10 cellular contexts compared by ENCODE assay signal in the genomic region with DNA sequence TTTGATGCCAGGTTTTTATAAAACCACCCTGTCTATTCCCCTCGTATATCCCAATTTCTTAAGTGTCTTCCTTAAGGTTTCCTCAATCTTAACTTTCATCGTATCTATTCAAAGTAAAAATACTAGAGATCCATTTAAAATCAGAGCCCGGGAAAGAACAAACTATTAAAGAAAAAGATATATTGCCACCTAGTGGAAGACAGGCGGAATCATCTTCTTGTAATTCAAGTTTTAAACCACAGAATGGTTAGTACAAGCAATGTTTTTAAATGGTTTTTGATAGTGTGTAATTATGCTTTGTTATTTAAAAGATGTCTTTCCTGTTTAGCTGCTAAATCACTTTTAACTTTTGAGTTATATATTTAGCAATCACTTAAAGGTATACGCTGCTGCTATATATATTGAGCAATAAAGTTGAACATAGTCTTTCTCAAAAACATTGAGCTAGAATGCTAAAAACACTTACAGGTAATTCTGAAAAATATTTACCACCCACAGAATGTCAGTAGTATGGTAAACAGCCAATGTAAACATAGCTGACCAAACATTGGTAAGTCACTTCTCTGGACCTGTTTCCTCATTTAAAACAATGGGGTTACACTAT. TPM values are rescaled to one million over a fixed set of nuclear protein-coding genes. Genes with fewer than 3 reads are reported as not detected.
A peak's percentile ranks its signal among the peaks of the same experiment; 100 is the strongest.
DNase-seq lines count a peak whose midpoint lies in the region; ATAC-seq and TF ChIP-seq lines count a peak whose summit lies in the region.
"Had no signal": no experiment of that assay in that cellular context is flagged by ENCODE, and none has a peak within 500 bp of the region (broad histone marks: within the 10 kb centered on the region; RNA-seq: fewer than 3 reads in every experiment).

No MANE protein-coding gene starts in this region.

- TF ChIP-seq CTCF in GM10248 (IDR thresholded peaks at IDR 0.05; ENCODE audit: control extremely low read depth, extremely low read depth, low read depth, missing control alignments) (peak; percentile 63), tibial nerve (IDR thresholded peaks at IDR 0.05) (peak; percentile 51 to 68 (median 62))

- WGBS in tibial nerve, 2 donors: 8 to 9% methylated on average over 5 of the region's 5 CpGs

- no peaks in the 10 kb centered on the region for H3K36me3 Mint-ChIP-seq in stimulated activated naive B cell treated with anti-CD40 and anti-IgM and Interleukin-4, amounts not matched to agents 10 μg/mL and 1 μg/mL and 100 μg/mL, for 72 hours
- H3K36me3 Mint-ChIP-seq: naive thymus-derived CD8-positive, alpha-beta T cell; T-cell had no signal

- H3K9me3 Mint-ChIP-seq in stimulated activated naive B cell treated with anti-CD40 and anti-IgM and Interleukin-4, amounts not matched to agents 10 μg/mL and 1 μg/mL and 100 μg/mL, for 72 hours: no peaks in the 10 kb centered on the region
- H3K9me3 Mint-ChIP-seq: naive thymus-derived CD8-positive, alpha-beta T cell; T-cell had no signal

- H3K27ac Mint-ChIP-seq in stimulated activated naive B cell treated with anti-CD40 and anti-IgM and Interleukin-4, amounts not matched to agents 10 μg/mL and 1 μg/mL and 100 μg/mL, for 72 hours: no peak overlapping the region
- H3K27ac Mint-ChIP-seq: naive thymus-derived CD8-positive, alpha-beta T cell; T-cell had no signal

- TF ChIP-seq POLR2A in tibial nerve (IDR thresholded peaks at IDR 0.05): no peak

- no peaks in the 10 kb centered on the region for H3K4me1 Mint-ChIP-seq in stimulated activated naive B cell treated with anti-CD40 and anti-IgM and Interleukin-4, amounts not matched to agents 10 μg/mL and 1 μg/mL and 100 μg/mL, for 72 hours

- H3K4me3 Mint-ChIP-seq in stimulated activated naive B cell treated with anti-CD40 and anti-IgM and Interleukin-4, amounts not matched to agents 10 μg/mL and 1 μg/mL and 100 μg/mL, for 72 hours: no peak overlapping the region
- H3K4me3 Mint-ChIP-seq: naive thymus-derived CD8-positive, alpha-beta T cell; T-cell had no signal

- H3K27me3 Mint-ChIP-seq in stimulated activated naive B cell treated with anti-CD40 and anti-IgM and Interleukin-4, amounts not matched to agents 10 μg/mL and 1 μg/mL and 100 μg/mL, for 72 hours: peaks cover 7 to 10% of the 10 kb centered on the region in 2 donors

- DNase-seq in GM10248 (ENCODE audit: extremely low spot score) (peak; percentile 29), LHCN-M2 (ENCODE audit: low read depth) (peak; percentile 64), SKM-1 (lab: John Stamatoyannopoulos, UW; ENCODE audit: unreplicated experiment) (peak; percentile 15), globus pallidus (ENCODE audit: low spot score) (peak; percentile 55), tibial nerve (ENCODE audit: low spot score in 2 of 2) (no peak)
- DNase-seq in activated T-cell treated with anti-CD3 and anti-CD28 coated beads, Interleukin-2, amount 50 U/mL, for 1 hour: no peak
- no peak for DNase-seq in stimulated activated naive B cell treated with anti-CD40 and anti-IgM and Interleukin-4, amounts not matched to agents 10 μg/mL and 1 μg/mL and 100 μg/mL, for 72 hours
- DNase-seq: T-cell had no signal

- no peak overlapping the region for H3K4me3 ChIP-seq in tibial nerve

- POLR2A ChIA-PET in GM10248 (lab: Yijun Ruan, JAX): no interaction called here

- ATAC-seq in GM19397 (IDR thresholded peaks at IDR 0.05; ENCODE audit: unreplicated experiment): no peak
- ATAC-seq in stimulated activated naive B cell treated with anti-CD40 and anti-IgM and Interleukin-4, amounts not matched to agents 10 μg/mL and 1 μg/mL and 100 μg/mL, for 72 hours (replicated peaks): no peak

- H3K4me1 ChIP-seq in tibial nerve: no peaks in the 10 kb centered on the region

- CTCF ChIA-PET in GM10248 (lab: Yijun Ruan, JAX): interaction anchor here (0.7 to 2.1 kb wide), 11 partner anchors 8 to 1263 kb away, joined by 3 to 10 read pairs (median 3); no protein-coding TSS in a partner anchor

- H3K36me3 ChIP-seq in tibial nerve: no peaks in the 10 kb centered on the region

- peaks cover 0 to 17% of the 10 kb centered on the region in 2 donors for H3K27me3 ChIP-seq in tibial nerve

- H3K9me3 ChIP-seq in tibial nerve: no peaks in the 10 kb centered on the region

- no peak overlapping the region for H3K27ac ChIP-seq in tibial nerve

- TF ChIP-seq EP300 in tibial nerve (IDR thresholded peaks at IDR 0.05): no peak

RNA-seq across cellular contexts. Expression of a gene that starts 18.2 kb away (rescaled TPM):
- total RNA-seq in LHCN-M2 (2014; rRNA removed) (74.3 and 86.8 TPM in 2 replicates), tibial nerve (10 to 100 TPM in 2 of 4 donors, 1 to 10 TPM in 2; 3.5 to 12.6 (median 10.3) TPM)
- polyA plus RNA-seq in LHCN-M2 (2012): 18.3 TPM

RNA-seq across cellular contexts. Expression of a gene that starts 50.9 kb away (rescaled TPM):
- total RNA-seq in LHCN-M2 (2014; rRNA removed): 7.9 and 9.0 TPM in 2 replicates
- polyA plus RNA-seq in LHCN-M2 (2012): 16.4 TPM
- under 1 TPM in 1 of 4 donors, not detected in 3; 0.60 TPM for total RNA-seq in tibial nerve
- total RNA-seq: naive thymus-derived CD8-positive, alpha-beta T cell had no signal
- polyA plus RNA-seq: naive thymus-derived CD8-positive, alpha-beta T cell had no signal

Comparison
In these comparisons a context has a peak if more than half of its experiments do, and no peak if none do; other contexts are left out.
1. DNase-seq: peak in GM10248 (single experiment), LHCN-M2 (single experiment), SKM-1 (single experiment) and globus pallidus (single experiment); none in tibial nerve (0 of 2), activated T-cell treated with anti-CD3 and anti-CD28 coated beads, Interleukin-2, amount 50 U/mL, for 1 hour (single experiment) and stimulated activated naive B cell treated with anti-CD40 and anti-IgM and Interleukin-4, amounts not matched to agents 10 μg/mL and 1 μg/mL and 100 μg/mL, for 72 hours (single experiment).